Comparison of ENCODE assay signal across 8 cellular contexts in the genomic region with DNA sequence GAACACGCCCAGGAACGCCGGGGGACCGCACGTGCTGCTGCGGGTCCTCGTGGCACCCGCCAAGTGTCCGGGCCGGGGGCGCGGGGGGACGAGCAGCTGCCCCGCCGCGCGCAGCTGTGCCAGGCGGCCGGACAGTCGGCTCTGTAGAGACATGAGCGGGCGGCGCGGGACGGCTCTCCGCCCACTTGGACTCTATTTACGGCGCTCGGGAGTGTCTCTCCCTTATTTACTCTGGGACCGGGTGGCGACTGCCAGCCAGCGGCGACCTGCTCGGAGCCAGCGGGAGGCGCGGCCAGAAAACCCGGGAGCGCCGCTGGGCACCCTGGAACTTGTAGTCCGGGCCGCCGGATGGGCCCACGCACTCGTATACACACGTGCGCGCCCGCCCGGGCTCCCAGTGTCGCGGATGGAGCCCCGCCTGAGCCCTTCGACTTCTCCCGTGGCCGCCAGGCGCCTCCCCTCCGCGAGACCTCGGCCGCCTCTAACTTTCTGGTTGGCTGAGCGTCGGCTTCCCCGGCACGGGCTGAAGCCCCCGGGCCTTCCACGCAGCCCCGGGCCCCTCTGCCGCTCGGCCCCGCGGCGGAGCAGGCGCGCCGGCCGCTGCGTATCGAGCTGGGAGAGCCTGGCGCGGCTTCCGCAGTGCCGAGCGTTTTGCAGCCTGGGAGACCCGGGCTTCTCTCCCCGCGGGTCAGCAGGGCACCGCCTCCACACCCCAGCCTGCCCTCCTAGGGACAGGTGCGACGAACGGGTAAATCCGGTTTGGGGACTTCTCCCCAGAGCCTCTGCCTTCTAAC. TPM values are rescaled to one million over a fixed set of nuclear protein-coding genes. Genes with fewer than 3 reads are reported as not detected.
DNase-seq lines count a peak whose midpoint lies in the region; ATAC-seq, FAIRE-seq and TF ChIP-seq lines count a peak whose summit lies in the region.

A gene with protein sequence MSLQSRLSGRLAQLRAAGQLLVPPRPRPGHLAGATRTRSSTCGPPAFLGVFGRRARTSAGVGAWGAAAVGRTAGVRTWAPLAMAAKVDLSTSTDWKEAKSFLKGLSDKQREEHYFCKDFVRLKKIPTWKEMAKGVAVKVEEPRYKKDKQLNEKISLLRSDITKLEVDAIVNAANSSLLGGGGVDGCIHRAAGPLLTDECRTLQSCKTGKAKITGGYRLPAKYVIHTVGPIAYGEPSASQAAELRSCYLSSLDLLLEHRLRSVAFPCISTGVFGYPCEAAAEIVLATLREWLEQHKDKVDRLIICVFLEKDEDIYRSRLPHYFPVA (minus strand): TSS at position 272 of the 794 bp plus-strand sequence. CDS start 119 bp downstream, at position 153.

- peak within 1 kb of the TSS; percentile 88 for H3K27ac Mint-ChIP-seq in activated naive CD8-positive, alpha-beta T cell treated with anti-CD3 and anti-CD28 coated beads for 36 hours

- ATAC-seq in HCT116, result peak; percentile 84
- ATAC-seq in Right ventricle myocardium inferior, result peak; percentile 92
- peak; percentile 90 to 95 (median 92) for ATAC-seq in pancreas

- H3K4me2 ChIP-seq in HCT116 (ENCODE audit: low read length), result peak within 1 kb of the TSS; percentile 98

- no peaks in the 10 kb centered on the region for H3K9me3 Mint-ChIP-seq in activated naive CD8-positive, alpha-beta T cell treated with anti-CD3 and anti-CD28 coated beads for 36 hours

- H3K9me3 ChIP-seq in HCT116 (ENCODE audit: control insufficient read depth in 1 of 2, insufficient read depth in 1 of 2, low read depth in 1 of 2, low read length in 2 of 2) (no peaks in the 10 kb centered on the region), pancreas (no peaks in the 10 kb centered on the region), tibial artery (no peaks in the 10 kb centered on the region)

- TF ChIP-seq CTCF in HCT116 (IDR thresholded peaks at IDR 0.05 in 2 of 3, conservative IDR thresholded peaks at IDR 0.05 in 1 of 3; ENCODE audit: borderline replicate concordance in 1 of 3, insufficient read depth in 1 of 3, low read depth in 2 of 3, low read length in 2 of 3) (no peak), pancreas (IDR thresholded peaks at IDR 0.05) (no peak), tibial artery (IDR thresholded peaks at IDR 0.05) (no peak)

- RAD21 ChIA-PET in HCT116 (lab: Charles Lee; ENCODE audit: low non-redundant PET in 1 of 2, low total read pairs in 2 of 2, uncharacterized antibody in 2 of 2, unreplicated experiment in 2 of 2), result no interaction called here

- H3K79me2 ChIP-seq in HCT116 (ENCODE audit: insufficient read depth, low read length), result peaks cover 38% of the 10 kb centered on the region

- H3K27ac ChIP-seq in HCT116 (ENCODE audit: low read depth, low read length) (peak within 1 kb of the TSS; percentile 85), pancreas (peak within 1 kb of the TSS; percentile 86 to 97 (median 92)), tibial artery (peak within 1 kb of the TSS; percentile 63 to 75)

- peak within 1 kb of the TSS; percentile 93 for H3K9ac ChIP-seq in HCT116 (ENCODE audit: low read length)

- H3K4me3 ChIP-seq in HCT116 (replicated peaks in 1 of 2; ENCODE audit: low read depth in 1 of 2, low read length in 2 of 2) (peak within 1 kb of the TSS; percentile 73 to 76), pancreas (peak within 1 kb of the TSS; percentile 49 to 80 (median 72)), tibial artery (peak within 1 kb of the TSS; percentile 59 to 62)

- no peaks in the 10 kb centered on the region for H3K27me3 Mint-ChIP-seq in activated naive CD8-positive, alpha-beta T cell treated with anti-CD3 and anti-CD28 coated beads for 36 hours

- no peak within 1 kb of the TSS for H2AFZ ChIP-seq in HCT116 (ENCODE audit: low read depth, low read length, poor library complexity, severe bottlenecking)

- POLR2A ChIA-PET in HCT116 (lab: Charles Lee), result interaction anchor here (1.0 to 3.0 kb wide), 3 partner anchors 16 to 20 kb away, joined by 3 to 10 read pairs (median 3); a partner anchor contains a TSS

- 1% methylated on average over 67 to 92 of the region's 92 CpGs for WGBS in pancreas, 2 donors

- peaks cover 11% of the 10 kb centered on the region for H3K4me1 Mint-ChIP-seq in activated naive CD8-positive, alpha-beta T cell treated with anti-CD3 and anti-CD28 coated beads for 36 hours

- H3K9me2 ChIP-seq in HCT116 (ENCODE audit: insufficient read depth), result no peaks in the 10 kb centered on the region

- H3K4me3 Mint-ChIP-seq in activated naive CD8-positive, alpha-beta T cell treated with anti-CD3 and anti-CD28 coated beads for 36 hours, result peak within 1 kb of the TSS; percentile 87

- TF ChIP-seq RAD21 in HCT116 (IDR thresholded peaks at IDR 0.05; ENCODE audit: low read depth), result no peak

- no TSS peak for BruUV-seq in HCT116 (replicated peaks; lab: Mats Ljungman, UMichigan)

- H3K4me1 ChIP-seq in HCT116 (ENCODE audit: control insufficient read depth in 1 of 2, insufficient read depth in 2 of 2, low read length in 2 of 2) (peaks cover 14 to 45% of the 10 kb centered on the region in 2 experiments; a peak in 3 of 4 replicates), pancreas (no peaks in the 10 kb centered on the region), tibial artery (peaks cover 0 to 26% (median 16%) of the 10 kb centered on the region in 4 donors)

- H4K20me1 ChIP-seq in HCT116 (ENCODE audit: insufficient read depth), result no peaks in the 10 kb centered on the region

- H3K36me3 ChIP-seq in HCT116 (ENCODE audit: control insufficient read depth in 1 of 2, insufficient read depth in 2 of 2, low read length in 2 of 2), result no peaks in the 10 kb centered on the region
- no peaks in the 10 kb centered on the region for H3K36me3 ChIP-seq in pancreas
- H3K36me3 ChIP-seq in tibial artery, result no peaks in the 10 kb centered on the region

- H3K36me3 Mint-ChIP-seq in activated naive CD8-positive, alpha-beta T cell treated with anti-CD3 and anti-CD28 coated beads for 36 hours, result peaks cover 11% of the 10 kb centered on the region

- DNase-seq in EH (ENCODE audit: low read depth) (peak; percentile 87), HCT116 (ENCODE audit: low read depth, low spot score) (peak; percentile 71), MV-4-11 (lab: John Stamatoyannopoulos, UW) (peak; percentile 76), SKM-1 (lab: John Stamatoyannopoulos, UW; ENCODE audit: unreplicated experiment) (peak; percentile 81), Right ventricle myocardium inferior (ENCODE audit: missing footprints) (peak; percentile 93), pancreas (peak; percentile 89 to 97 (median 93)), tibial artery (peak; percentile 88 to 92)
- peak; percentile 90 for DNase-seq in activated naive CD8-positive, alpha-beta T cell treated with anti-CD3 and anti-CD28 coated beads for 36 hours

- intact Hi-C loops in HCT116 (cut with micrococcal nuclease), result no loop called here
- intact Hi-C loops in Right ventricle myocardium inferior (cut with DNase I), result loop anchor here (2.0 kb wide), 1 partner anchor 17 kb away; no protein-coding TSS in a partner anchor
- intact Hi-C loops in pancreas (cut with DNase I), result no loop called here
- intact Hi-C loops in tibial artery (cut with DNase I; ENCODE audit: low total_unique reads), result no loop called here

- TF ChIP-seq POLR2A in HCT116 (IDR thresholded peaks at IDR 0.05; ENCODE audit: borderline replicate concordance, extremely low read depth, insufficient read depth, insufficient read length), result peak; percentile 77

- H3K27me3 ChIP-seq in HCT116 (ENCODE audit: insufficient read depth, low read length) (no peaks in the 10 kb centered on the region), pancreas (no peaks in the 10 kb centered on the region), tibial artery (no peaks in the 10 kb centered on the region)

- CTCF ChIA-PET in HCT116 (lab: Charles Lee), result interaction anchor here (1.3 kb wide), 1 partner anchor 13 kb away, joined by 4 read pairs; no protein-coding TSS in a partner anchor

- no peak for FAIRE-seq in pancreas (lab: Jason Lieb, UNC)

TF ChIP-seq in HCT116, 20 proteins besides CTCF, POLR2A, EP300 and RAD21:
- TF ChIP-seq TCF7L2 (IDR thresholded peaks at IDR 0.05; ENCODE audit: borderline replicate concordance, extremely low read depth, insufficient read depth, insufficient read length) (peak; percentile 6), YY1 (IDR thresholded peaks at IDR 0.05; ENCODE audit: extremely low read depth, insufficient replicate concordance, low read depth, low read length) (peak; percentile 33), SP1 (IDR thresholded peaks at IDR 0.05; ENCODE audit: low read depth) (peak; percentile 69), JUND (IDR thresholded peaks at IDR 0.05) (no peak), POLR2AphosphoS5 (IDR thresholded peaks at IDR 0.05; ENCODE audit: low read depth, low read length) (peak; percentile 77), ZFX (IDR thresholded peaks at IDR 0.05) (peak; percentile 91), SIN3A (IDR thresholded peaks at IDR 0.05; ENCODE audit: low read depth) (peak; percentile 66; the same call in 1 of the 2 replicates), EGR1 (IDR thresholded peaks at IDR 0.05; ENCODE audit: low read depth) (peak; percentile 87)
- TF ChIP-seq, protein P1, sequence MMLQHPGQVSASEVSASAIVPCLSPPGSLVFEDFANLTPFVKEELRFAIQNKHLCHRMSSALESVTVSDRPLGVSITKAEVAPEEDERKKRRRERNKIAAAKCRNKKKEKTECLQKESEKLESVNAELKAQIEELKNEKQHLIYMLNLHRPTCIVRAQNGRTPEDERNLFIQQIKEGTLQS (IDR thresholded peaks at IDR 0.05), result no peak
- TF ChIP-seq, protein P2, sequence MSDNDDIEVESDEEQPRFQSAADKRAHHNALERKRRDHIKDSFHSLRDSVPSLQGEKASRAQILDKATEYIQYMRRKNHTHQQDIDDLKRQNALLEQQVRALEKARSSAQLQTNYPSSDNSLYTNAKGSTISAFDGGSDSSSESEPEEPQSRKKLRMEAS (IDR thresholded peaks at IDR 0.05), result peak; percentile 80

RNA-seq across cellular contexts. Expression of the gene that starts here (rescaled TPM):
- total RNA-seq in HCT116 (2021; ENCODE audit: unreplicated experiment) (61.1 TPM), Right ventricle myocardium inferior (119 TPM), pancreas (10 to 100 TPM; 26.0 to 37.8 (median 30.3) TPM)
- 81.4 and 98.1 TPM in 2 replicates for polyA plus RNA-seq in HCT116 (2012)
- 10 to 100 TPM; 27.6 to 29.6 TPM for total RNA-seq in activated naive CD8-positive, alpha-beta T cell treated with anti-CD3 and anti-CD28 coated beads for 36 hours
- 100 to 1,000 TPM in 1 of 2 donors, 10 to 100 TPM in 1; 85.1 to 126 TPM for polyA plus RNA-seq in pancreas

Comparison
In these comparisons a context has a peak if more than half of its experiments do, and no peak if none do; other contexts are left out.
1. Peak in every context shown above with its lines: DNase-seq, ATAC-seq, H3K4me3 ChIP-seq and H3K27ac ChIP-seq.